Comparison of ENCODE assay signal across 11 cellular contexts in genomic region chr2:173401716-173402326, GRCh38. TPM values are rescaled to one million over a fixed set of nuclear protein-coding genes. Genes with fewer than 3 reads are reported as not detected.
DNase-seq lines count a peak whose midpoint lies in the region; ATAC-seq, FAIRE-seq and TF ChIP-seq lines count a peak whose summit lies in the region.
"Had no signal": no experiment of that assay in that cellular context is flagged by ENCODE, and none has a peak within 500 bp of the region (broad histone marks: within the 10 kb centered on the region; RNA-seq: fewer than 3 reads in every experiment).

No MANE protein-coding gene starts in this region.

- H3K4me3 ChIP-seq in IMR-90 (ENCODE audit: insufficient read depth, low read depth, low read length), result 0 out of 2 replicates have a peak overlapping the region, but pooled peaks have one; percentile 1
- peak overlapping the region; percentile 5 for H3K4me3 ChIP-seq in astrocyte of the cerebellum (ENCODE audit: low read depth, low read length)
- peak overlapping the region in 2 of 3 experiments; percentile 30 to 54 for H3K4me3 ChIP-seq in keratinocyte (ENCODE audit: control insufficient read depth in 2 of 3, extremely low read depth in 1 of 3, insufficient read depth in 2 of 3, low read depth in 1 of 3, low read length in 3 of 3)
- H3K4me3 ChIP-seq: skin epidermis, thyroid gland had no signal

- no TSS peak for BruUV-seq in IMR-90 (replicated peaks; lab: Mats Ljungman, UMichigan)

- peaks cover 49 to 68% of the 10 kb centered on the region in 2 donors for H3K27me3 Mint-ChIP-seq in stimulated activated naive B cell treated with anti-CD40 and anti-IgM and Interleukin-4, amounts not matched to agents 10 μg/mL and 1 μg/mL and 100 μg/mL, for 72 hours

- peaks cover 55% of the 10 kb centered on the region for H3K27me3 ChIP-seq in IMR-90 (ENCODE audit: control insufficient read depth, insufficient read depth, low read length)
- no peaks in the 10 kb centered on the region for H3K27me3 ChIP-seq in keratinocyte (ENCODE audit: control insufficient read depth, extremely low read depth, insufficient read depth, low read length)
- H3K27me3 ChIP-seq: thyroid gland had no signal

- TF ChIP-seq POLR2A in IMR-90 (IDR thresholded peaks at IDR 0.05; ENCODE audit: low read depth, low read length), result no peak

- WGBS in IMR-90 (ENCODE audit: extremely low coverage in 2 of 2, insufficient read length in 1 of 2), 2 experiments, result no CpG with 5 or more reads among the region's 7 CpGs

- H3K4me1 ChIP-seq in IMR-90 (ENCODE audit: control insufficient read depth, insufficient read depth, low read length) (no peaks in the 10 kb centered on the region), keratinocyte (ENCODE audit: control insufficient read depth, extremely low read depth, insufficient read depth, low read length) (peaks cover 11% of the 10 kb centered on the region)
- H3K4me1 ChIP-seq: thyroid gland had no signal

- no peak overlapping the region for H4K5ac ChIP-seq in IMR-90 (ENCODE audit: low read depth, low read length)

- H3K9me1 ChIP-seq in IMR-90 (ENCODE audit: insufficient read depth, low read length), result no peaks in the 10 kb centered on the region
- no peaks in the 10 kb centered on the region for H3K9me1 ChIP-seq in keratinocyte (ENCODE audit: control insufficient read depth, extremely low read depth, insufficient read depth, low read length)

- H2AFZ ChIP-seq in IMR-90 (replicated peaks; ENCODE audit: low read length, poor library complexity), result no peak overlapping the region
- peak overlapping the region; percentile 66 for H2AFZ ChIP-seq in keratinocyte (ENCODE audit: control insufficient read depth, low read length)

- no peak overlapping the region for H3K27ac Mint-ChIP-seq in stimulated activated naive B cell treated with anti-CD40 and anti-IgM and Interleukin-4, amounts not matched to agents 10 μg/mL and 1 μg/mL and 100 μg/mL, for 72 hours

- CTCF ChIA-PET in IMR-90 (lab: Yijun Ruan, JAX), result interaction anchor here (1.2 to 2.8 kb wide), 5 partner anchors 9 to 939 kb away, joined by 3 to 11 read pairs (median 8); no protein-coding TSS in a partner anchor

- H3K4me1 Mint-ChIP-seq in stimulated activated naive B cell treated with anti-CD40 and anti-IgM and Interleukin-4, amounts not matched to agents 10 μg/mL and 1 μg/mL and 100 μg/mL, for 72 hours, result peaks cover 4 to 11% of the 10 kb centered on the region in 2 donors

- H2AK9ac ChIP-seq in IMR-90 (replicated peaks; ENCODE audit: low read depth, low read length, poor library complexity), result no peak overlapping the region

- H3K4me2 ChIP-seq in IMR-90 (ENCODE audit: low read depth, low read length) (peak overlapping the region; percentile 71), keratinocyte (ENCODE audit: control insufficient read depth, extremely low read depth, insufficient read depth, low read depth, low read length) (peak overlapping the region; percentile 63)

- peak; percentile 71 for FAIRE-seq in keratinocyte (lab: Jason Lieb, UNC)

- H4K8ac ChIP-seq in IMR-90 (ENCODE audit: low read depth in 2 of 2, low read length in 2 of 2), result no peak overlapping the region

- no peaks in the 10 kb centered on the region for H3K79me1 ChIP-seq in IMR-90 (ENCODE audit: low read depth in 1 of 2, low read length in 2 of 2)

- dilution Hi-C loops in IMR-90 (cut with HindIII; ENCODE audit: low sequenced_read_pairs, unreplicated experiment) (no loop called here), keratinocyte (cut with MboI; ENCODE audit: extremely low pct_ligation_motif_present, low sequenced_read_pairs) (no loop called here)

- H3K36me3 Mint-ChIP-seq in stimulated activated naive B cell treated with anti-CD40 and anti-IgM and Interleukin-4, amounts not matched to agents 10 μg/mL and 1 μg/mL and 100 μg/mL, for 72 hours, result no peaks in the 10 kb centered on the region
- H3K36me3 Mint-ChIP-seq: CD4-positive, CD25-positive, alpha-beta regulatory T cell had no signal

- no peak overlapping the region for H3K4ac ChIP-seq in IMR-90 (ENCODE audit: low read depth, low read length)

- no peak overlapping the region for H4K91ac ChIP-seq in IMR-90 (ENCODE audit: insufficient read depth, low read depth, low read length)

- H4K20me1 ChIP-seq in IMR-90 (ENCODE audit: insufficient read depth, low read length) (no peaks in the 10 kb centered on the region), keratinocyte (ENCODE audit: control insufficient read depth, extremely low read depth, insufficient read depth, low read length) (no peaks in the 10 kb centered on the region)

- no peaks in the 10 kb centered on the region for H3K9me3 Mint-ChIP-seq in stimulated activated naive B cell treated with anti-CD40 and anti-IgM and Interleukin-4, amounts not matched to agents 10 μg/mL and 1 μg/mL and 100 μg/mL, for 72 hours

- H3K56ac ChIP-seq in IMR-90 (ENCODE audit: extremely low read depth, insufficient read depth, low read length), result no peak overlapping the region

- no peak overlapping the region for H2BK120ac ChIP-seq in IMR-90 (ENCODE audit: low read depth, low read length)

- no peak overlapping the region for H2BK5ac ChIP-seq in IMR-90 (ENCODE audit: low read depth, low read length, poor library complexity, severe bottlenecking)

- H3K9ac ChIP-seq in IMR-90 (ENCODE audit: low read depth, low read length), result no peak overlapping the region
- no peak overlapping the region for H3K9ac ChIP-seq in keratinocyte (ENCODE audit: control insufficient read depth, extremely low read depth, insufficient read depth, low read length)

- H3K27ac ChIP-seq in IMR-90 (ENCODE audit: insufficient read depth, low read length) (no peak overlapping the region), keratinocyte (ENCODE audit: control insufficient read depth, insufficient read depth, low read length) (no peak overlapping the region)
- H3K27ac ChIP-seq: skin epidermis, thyroid gland had no signal

- H3K9me3 ChIP-seq in IMR-90 (ENCODE audit: control insufficient read depth, insufficient read depth, low read length) (no peaks in the 10 kb centered on the region), keratinocyte (ENCODE audit: control insufficient read depth, low read depth, low read length) (no peaks in the 10 kb centered on the region)
- H3K9me3 ChIP-seq: thyroid gland had no signal

- no peak overlapping the region for H3K14ac ChIP-seq in IMR-90 (replicated peaks; ENCODE audit: low read depth, low read length)

- no peak overlapping the region for H3K23ac ChIP-seq in IMR-90 (ENCODE audit: low read depth, low read length)

- no peak overlapping the region for H2BK15ac ChIP-seq in IMR-90 (ENCODE audit: low read depth, low read length)

- H2BK20ac ChIP-seq in IMR-90 (ENCODE audit: low read depth, low read length), result no peak overlapping the region

- TF ChIP-seq RAD21 in IMR-90 (IDR thresholded peaks at IDR 0.05; ENCODE audit: low read length), result no peak

- no peaks in the 10 kb centered on the region for H3K36me3 ChIP-seq in IMR-90 (ENCODE audit: control insufficient read depth, insufficient read depth, low read length)
- no peaks in the 10 kb centered on the region for H3K36me3 ChIP-seq in keratinocyte (ENCODE audit: control insufficient read depth in 2 of 2, extremely low read depth in 1 of 2, insufficient read depth in 2 of 2, low read length in 2 of 2)
- H3K36me3 ChIP-seq: thyroid gland had no signal

- DNase-seq in ACHN (peak; percentile 55), IMR-90 (peak; percentile 8), astrocyte of the cerebellum (ENCODE audit: low read depth) (no peak), keratinocyte (ENCODE audit: low read depth, low spot score) (no peak)
- no peak for DNase-seq in stimulated activated naive B cell treated with anti-CD40 and anti-IgM and Interleukin-4, amounts not matched to agents 10 μg/mL and 1 μg/mL and 100 μg/mL, for 72 hours
- no peak for DNase-seq in activated CD4-positive, CD25-positive, alpha-beta regulatory T cell treated with anti-CD3 and anti-CD28 coated beads, Interleukin-2, amount 50 U/mL, for 72 hours

- intact Hi-C loops in IMR-90 (cut with micrococcal nuclease), result loop anchor here (1.0 to 10.0 kb wide), 9 partner anchors 47 to 1123 kb away; no protein-coding TSS in a partner anchor

- no peak overlapping the region for H3K18ac ChIP-seq in IMR-90 (ENCODE audit: low read depth, low read length)

- H3K4me3 Mint-ChIP-seq in stimulated activated naive B cell treated with anti-CD40 and anti-IgM and Interleukin-4, amounts not matched to agents 10 μg/mL and 1 μg/mL and 100 μg/mL, for 72 hours, result no peak overlapping the region
- H3K4me3 Mint-ChIP-seq: CD4-positive, CD25-positive, alpha-beta regulatory T cell had no signal

- no peaks in the 10 kb centered on the region for H3K79me2 ChIP-seq in keratinocyte (ENCODE audit: control insufficient read depth, insufficient read depth, low read length)

- TF ChIP-seq CTCF in IMR-90 (conservative IDR thresholded peaks at IDR 0.05; ENCODE audit: low read depth, low read length) (no peak), astrocyte of the cerebellum (IDR thresholded peaks at IDR 0.05; ENCODE audit: low read depth, low read length, missing control alignments) (no peak), keratinocyte (optimal IDR thresholded peaks at IDR 0.05 in 1 of 3, IDR thresholded peaks at IDR 0.05 in 1 of 3, conservative IDR thresholded peaks at IDR 0.05 in 1 of 3; ENCODE audit: extremely low read depth in 1 of 3, insufficient read depth in 2 of 3, low read length in 3 of 3) (no peak)

- ATAC-seq in IMR-90 (ENCODE audit: low read depth) (peak; percentile 33; the same call in 1 of the 2 replicates), GM21360 (IDR thresholded peaks at IDR 0.05; ENCODE audit: unreplicated experiment) (no peak), GM18867 (IDR thresholded peaks at IDR 0.05; ENCODE audit: unreplicated experiment) (no peak)
- no peak for ATAC-seq in stimulated activated naive B cell treated with anti-CD40 and anti-IgM and Interleukin-4, amounts not matched to agents 10 μg/mL and 1 μg/mL and 100 μg/mL, for 72 hours (replicated peaks)

- in situ Hi-C loops in ACHN (cut with HindIII; ENCODE audit: low pct_ligation_motif_present, low pct_unique_long_range_greater_than_20kb, low sequenced_read_pairs), result no loop called here
- in situ Hi-C loops in IMR-90 (cut with MboI; ENCODE audit: low sequenced_read_pairs), result loop anchor here (5.0 to 25.0 kb wide), 3 partner anchors 353 to 940 kb away; no protein-coding TSS in a partner anchor
- in situ Hi-C loops in astrocyte of the cerebellum (cut with HindIII; ENCODE audit: low sequenced_read_pairs), result loop anchor here (25.0 kb wide), 1 partner anchor 935 kb away; the partner anchor contains the start of gene SP9

- POLR2A ChIA-PET in IMR-90 (lab: Charles Lee; ENCODE audit: unreplicated experiment), result no interaction called here

- H2AK5ac ChIP-seq in IMR-90 (ENCODE audit: low read depth, low read length), result no peak overlapping the region

RNA-seq across cellular contexts. Expression of gene CDCA7, which starts 47.1 kb away (rescaled TPM):
- 11.4 and 12.0 TPM in 2 replicates for total RNA-seq in IMR-90 (2012; rRNA removed)
- polyA plus RNA-seq in IMR-90 (2012; rRNA removed) (17.8 and 18.7 TPM in 2 replicates), keratinocyte (7.6 to 30.9 TPM (median 30.1 TPM) in 3 replicates)
- 5.8 and 12.7 TPM in 2 replicates for polyA plus RNA-seq in IMR-90 (2012; cell fraction: cytosol; rRNA removed)
- 8.5 and 22.5 TPM in 2 replicates for polyA plus RNA-seq in IMR-90 (2012; cell fraction: nucleus; rRNA removed; ENCODE audit: low replicate concordance)
- 1.8 TPM for polyA plus RNA-seq in keratinocyte (2011; ENCODE audit: low read depth)
- polyA plus RNA-seq in keratinocyte (2011; cell fraction: cytosol; rRNA removed), result 10.1 and 13.2 TPM in 2 replicates
- 19.1 and 20.7 TPM in 2 replicates for polyA plus RNA-seq in keratinocyte (2011; cell fraction: nucleus; rRNA removed)
- 1.8 and 15.0 TPM in 2 replicates for polyA plus RNA-seq in keratinocyte (2012; ENCODE audit: low replicate concordance)
- polyA minus RNA-seq in keratinocyte, result 4.8 to 15.0 TPM (median 10.9 TPM) in 3 replicates
- 4.8 TPM for polyA minus RNA-seq in keratinocyte (2011; cell fraction: cytosol; rRNA and poly(A)+ RNA removed)
- 2.3 and 3.2 TPM in 2 replicates for polyA minus RNA-seq in keratinocyte (2011; cell fraction: nucleus; rRNA and poly(A)+ RNA removed)

Comparison
In these comparisons a context has a peak if more than half of its experiments do, and no peak if none do; other contexts are left out.
1. DNase-seq: peak in ACHN (single experiment) and IMR-90 (single experiment); none in astrocyte of the cerebellum (single experiment), keratinocyte (single experiment), stimulated activated naive B cell treated with anti-CD40 and anti-IgM and Interleukin-4, amounts not matched to agents 10 μg/mL and 1 μg/mL and 100 μg/mL, for 72 hours (single experiment) and activated CD4-positive, CD25-positive, alpha-beta regulatory T cell treated with anti-CD3 and anti-CD28 coated beads, Interleukin-2, amount 50 U/mL, for 72 hours (single experiment).
2. Peak in every context shown above with its lines, with median percentiles within 50 percentile points of each other: H3K4me3 ChIP-seq.